Comparison of ENCODE assay signal across 8 cellular contexts in genomic region chr19:12996542-12997094, GRCh38. TPM values are rescaled to one million over a fixed set of nuclear protein-coding genes. Genes with fewer than 3 reads are reported as not detected.
DNase-seq lines count a peak whose midpoint lies in the region; ATAC-seq and TF ChIP-seq lines count a peak whose summit lies in the region.

No MANE protein-coding gene starts in this region.

- DNase-seq in activated T-cell treated with anti-CD3 and anti-CD28 coated beads, Interleukin-2, amount 50 U/mL, for 72 hours: no peak
- no peak for DNase-seq in activated T-cell treated with anti-CD3 and anti-CD28 coated beads, Interleukin-2, amount 50 U/mL, for 48 hours
- DNase-seq in caudate nucleus (lab: John Stamatoyannopoulos, UW): peak in 15 of 61 donors; percentile 16 to 50 (median 27)
- peak in 1 of 2 donors; percentile 90 for DNase-seq in lower leg skin (ENCODE audit: low spot score in 2 of 2)
- DNase-seq in ureter (ENCODE audit: low spot score): peak; percentile 46
- no peak for DNase-seq in OCI-M2 (lab: John Stamatoyannopoulos, UW; ENCODE audit: unreplicated experiment)
- no peak for DNase-seq in pons (ENCODE audit: low spot score)

- H3K4me3 ChIP-seq in lower leg skin (ENCODE audit: low read depth, poor library complexity, severe bottlenecking): peak overlapping the region; percentile 60

- TF ChIP-seq CTCF in lower leg skin (IDR thresholded peaks at IDR 0.05): no peak

- H3K9me3 Mint-ChIP-seq in activated T-cell treated with anti-CD3 and anti-CD28 coated beads, Interleukin-2, amount 50 U/mL, for 72 hours: no peaks in the 10 kb centered on the region

- no peak overlapping the region for H3K27ac Mint-ChIP-seq in activated T-cell treated with anti-CD3 and anti-CD28 coated beads, Interleukin-2, amount 50 U/mL, for 72 hours

- TF ChIP-seq POLR2A in lower leg skin (IDR thresholded peaks at IDR 0.05): no peak

- H3K36me3 Mint-ChIP-seq in activated T-cell treated with anti-CD3 and anti-CD28 coated beads, Interleukin-2, amount 50 U/mL, for 72 hours (ENCODE audit: insufficient read depth in 2 of 2): peaks cover 0 to 4% of the 10 kb centered on the region in 2 donors

- intact Hi-C loops in lower leg skin (cut with DNase I; ENCODE audit: low total_unique reads): no loop called here

- peak overlapping the region; percentile 90 for H3K27ac ChIP-seq in caudate nucleus (ENCODE audit: low read depth, low read length)

- no peak for ATAC-seq in activated T-cell treated with anti-CD3 and anti-CD28 coated beads, Interleukin-2, amount 50 U/mL, for 72 hours (replicated peaks in 1 of 2)
- ATAC-seq in GM21390 (IDR thresholded peaks at IDR 0.05; ENCODE audit: unreplicated experiment): no peak

- peak overlapping the region; percentile 22 to 59 for H3K4me3 Mint-ChIP-seq in activated T-cell treated with anti-CD3 and anti-CD28 coated beads, Interleukin-2, amount 50 U/mL, for 72 hours

- peaks cover 7% of the 10 kb centered on the region for H3K4me1 Mint-ChIP-seq in activated T-cell treated with anti-CD3 and anti-CD28 coated beads, Interleukin-2, amount 50 U/mL, for 72 hours (ENCODE audit: low read depth)

- 4 to 40% methylated on average over 1 to 9 of the region's 42 CpGs for WGBS in lower leg skin, 2 donors

- H3K27me3 Mint-ChIP-seq in activated T-cell treated with anti-CD3 and anti-CD28 coated beads, Interleukin-2, amount 50 U/mL, for 72 hours (ENCODE audit: low read depth): peaks cover 14% of the 10 kb centered on the region

RNA-seq across cellular contexts. Expression of gene NFIX, which starts 1.3 kb away (rescaled TPM):
- 1 to 10 TPM; 2.2 to 2.8 TPM for total RNA-seq in activated T-cell treated with anti-CD3 and anti-CD28 coated beads, Interleukin-2, amount 50 U/mL, for 72 hours
- total RNA-seq in lower leg skin (100 to 1,000 TPM; 119 to 177 (median 136) TPM), ureter (91.7 TPM)

RNA-seq across cellular contexts. Expression of gene DAND5, which starts 27.2 kb away (rescaled TPM):
- total RNA-seq in activated T-cell treated with anti-CD3 and anti-CD28 coated beads, Interleukin-2, amount 50 U/mL, for 72 hours: under 1 TPM; 0.12 to 0.32 TPM
- total RNA-seq in lower leg skin (under 1 TPM in 1 of 4 donors, not detected in 3; 0.32 TPM), ureter (not detected)

RNA-seq across cellular contexts. Expression of gene GADD45GIP1, which starts 39.6 kb away (rescaled TPM):
- 10 to 100 TPM; 15.9 to 16.4 TPM for total RNA-seq in activated T-cell treated with anti-CD3 and anti-CD28 coated beads, Interleukin-2, amount 50 U/mL, for 72 hours
- total RNA-seq in lower leg skin: 10 to 100 TPM; 21.8 to 42.3 (median 29.7) TPM
- total RNA-seq in ureter: 12.4 TPM

RNA-seq across cellular contexts. Expression of gene RAD23A, which starts 51.0 kb away (rescaled TPM):
- total RNA-seq in activated T-cell treated with anti-CD3 and anti-CD28 coated beads, Interleukin-2, amount 50 U/mL, for 72 hours: 100 to 1,000 TPM; 159 to 189 TPM
- total RNA-seq in lower leg skin (100 to 1,000 TPM; 101 to 128 (median 105) TPM), ureter (96.5 TPM)

RNA-seq across cellular contexts. Expression of gene CALR, which starts 58.2 kb away (rescaled TPM):
- total RNA-seq in activated T-cell treated with anti-CD3 and anti-CD28 coated beads, Interleukin-2, amount 50 U/mL, for 72 hours: 100 to 1,000 TPM; 458 to 489 TPM
- total RNA-seq in lower leg skin (100 to 1,000 TPM; 171 to 350 (median 229) TPM), ureter (643 TPM)

Comparison
In these comparisons a context has a peak if more than half of its experiments do, and no peak if none do; other contexts are left out.
1. RNA of gene NFIX, which starts 1.3 kb away (total RNA-seq): 119 to 177 TPM in lower leg skin and 91.7 TPM in ureter (single experiment); 2.2 to 2.8 TPM in activated T-cell treated with anti-CD3 and anti-CD28 coated beads, Interleukin-2, amount 50 U/mL, for 72 hours; every median in the first group is over 10 times any median in the second.